ENCODE assay signal across 17 cellular contexts in the genomic region with DNA sequence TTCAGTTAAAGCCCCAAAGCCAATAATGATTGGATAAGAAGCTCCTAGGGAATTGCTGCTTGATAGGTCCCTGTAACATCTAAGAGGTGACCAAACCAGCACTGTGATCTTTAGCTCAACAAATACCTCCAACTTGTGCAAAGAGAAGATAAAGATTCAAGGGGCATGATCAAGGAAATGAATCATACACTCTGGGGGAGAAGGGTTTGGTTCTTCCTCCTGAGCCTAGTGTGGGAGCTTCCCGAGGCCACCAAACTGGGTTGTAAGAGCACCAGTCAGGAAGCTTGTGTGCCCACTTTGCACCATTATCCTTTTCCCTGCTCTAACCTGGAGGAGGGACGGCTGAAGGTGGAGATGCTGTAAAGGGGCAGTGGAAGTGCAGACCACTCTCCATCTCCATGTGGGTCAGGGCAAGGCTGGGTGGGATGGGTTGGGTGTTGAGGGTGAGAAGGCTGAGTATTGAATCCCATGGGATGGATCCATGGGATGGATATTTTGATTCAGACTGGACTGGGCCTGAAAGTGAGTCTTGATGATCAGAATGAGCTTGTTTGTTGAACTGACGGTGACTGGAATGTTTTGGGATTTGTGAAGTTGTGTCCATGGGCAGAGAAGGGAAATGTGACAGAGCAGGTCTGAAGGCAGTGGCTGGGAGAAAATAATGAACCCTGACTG. TPM values are rescaled to one million over a fixed set of nuclear protein-coding genes. Genes with fewer than 3 reads are reported as not detected.
DNase-seq lines count a peak whose midpoint lies in the region; ATAC-seq and TF ChIP-seq lines count a peak whose summit lies in the region.
"Had no signal": no experiment of that assay in that cellular context is flagged by ENCODE, and none has a peak within 500 bp of the region (broad histone marks: within the 10 kb centered on the region; RNA-seq: fewer than 3 reads in every experiment).

No MANE protein-coding gene starts in this region.

- H3K9me3 ChIP-seq in RWPE2 (ENCODE audit: severe bottlenecking): peaks cover 3% of the 10 kb centered on the region
- H3K9me3 ChIP-seq in Peyer's patch: peaks cover 0 to 3% (median 0%) of the 10 kb centered on the region in 4 donors
- H3K9me3 ChIP-seq: gastrocnemius medialis had no signal

- H3K27ac Mint-ChIP-seq in effector memory CD8-positive, alpha-beta T cell: peak overlapping the region; percentile 85 to 86
- H3K27ac Mint-ChIP-seq: activated CD4-positive, alpha-beta memory T cell treated with anti-CD3 and anti-CD28 coated beads for 36 hours; nephron progenitor cell had no signal

- TF ChIP-seq POLR2A in Peyer's patch (IDR thresholded peaks at IDR 0.05): no peak

- H3K27ac ChIP-seq in RWPE2 (ENCODE audit: poor library complexity, severe bottlenecking) (peak overlapping the region; percentile 81), Peyer's patch (peak overlapping the region in 1 of 4 donors; percentile 60)

- H3K4me1 Mint-ChIP-seq in effector memory CD8-positive, alpha-beta T cell (ENCODE audit: low read depth in 2 of 2): peaks cover 36 to 49% of the 10 kb centered on the region in 2 donors
- H3K4me1 Mint-ChIP-seq: nephron progenitor cell had no signal

- no peaks in the 10 kb centered on the region for H3K36me3 ChIP-seq in RWPE2 (ENCODE audit: low read depth)
- H3K36me3 ChIP-seq in Peyer's patch: no peaks in the 10 kb centered on the region
- H3K36me3 ChIP-seq: gastrocnemius medialis had no signal

- H3K4me3 Mint-ChIP-seq in effector memory CD8-positive, alpha-beta T cell: no peak overlapping the region
- H3K4me3 Mint-ChIP-seq: activated CD4-positive, alpha-beta memory T cell treated with anti-CD3 and anti-CD28 coated beads for 36 hours; nephron progenitor cell had no signal

- H3K27me3 ChIP-seq in RWPE2 (ENCODE audit: insufficient read depth, poor library complexity, severe bottlenecking) (no peaks in the 10 kb centered on the region), Peyer's patch (no peaks in the 10 kb centered on the region)
- H3K27me3 ChIP-seq: gastrocnemius medialis had no signal

- TF ChIP-seq CTCF in RWPE2 (IDR thresholded peaks at IDR 0.05; ENCODE audit: poor library complexity, severe bottlenecking) (no peak), Peyer's patch (IDR thresholded peaks at IDR 0.05) (no peak)

- H3K36me3 Mint-ChIP-seq in effector memory CD8-positive, alpha-beta T cell (ENCODE audit: insufficient read depth): no peaks in the 10 kb centered on the region

- H3K4me1 ChIP-seq in RWPE2 (ENCODE audit: insufficient read depth, poor library complexity, severe bottlenecking) (peaks cover 28% of the 10 kb centered on the region), Peyer's patch (peaks cover 0 to 7% (median 4%) of the 10 kb centered on the region in 4 donors)
- H3K4me1 ChIP-seq: gastrocnemius medialis had no signal

- H3K4me3 ChIP-seq in RWPE2 (ENCODE audit: severe bottlenecking) (no peak overlapping the region), Peyer's patch (no peak overlapping the region)
- H3K4me3 ChIP-seq: gastrocnemius medialis had no signal

- no peaks in the 10 kb centered on the region for H3K9me3 Mint-ChIP-seq in effector memory CD8-positive, alpha-beta T cell

- H3K27me3 Mint-ChIP-seq in effector memory CD8-positive, alpha-beta T cell: peaks cover 0 to 8% of the 10 kb centered on the region in 2 donors
- H3K27me3 Mint-ChIP-seq: activated CD4-positive, alpha-beta memory T cell treated with anti-CD3 and anti-CD28 coated beads for 36 hours had no signal

- ATAC-seq in RWPE2 (ENCODE audit: low read depth): peak; percentile 15; the same call in 1 of the 3 replicates
- no peak for ATAC-seq in effector memory CD8-positive, alpha-beta T cell (replicated peaks)
- no peak for ATAC-seq in GM21619 (IDR thresholded peaks at IDR 0.05; ENCODE audit: unreplicated experiment)
- ATAC-seq: gastrocnemius medialis had no signal

- DNase-seq in CD1c-positive myeloid dendritic cell (ENCODE audit: extremely low spot score) (peak; percentile 11), GDM1 (lab: John Stamatoyannopoulos, UW) (peak; percentile 66), RWPE2 (ENCODE audit: low spot score) (no peak), Peyer's patch (no peak)
- DNase-seq in effector memory CD8-positive, alpha-beta T cell: no peak
- DNase-seq in stimulated activated CD4-positive, alpha-beta T cell treated with anti-CD3 and anti-CD28 coated beads, Interleukin-2, amount 100 ng/mL, for 48 hours: no peak
- DNase-seq in effector CD4-positive, alpha-beta T cell: no peak
- DNase-seq: activated CD4-positive, alpha-beta memory T cell treated with anti-CD3 and anti-CD28 coated beads for 36 hours; C1 segment of cervical spinal cord; cortex of kidney; gastrocnemius medialis; H7; NCI-H526 treated with DMSO at 0.1 percent for 48 hours; nephron progenitor cell; right cardiac atrium; substantia nigra had no signal

RNA-seq across cellular contexts. Expression of a gene that starts 49.1 kb away (rescaled TPM):
- total RNA-seq in Peyer's patch: 10 to 100 TPM in 1 of 4 donors, 1 to 10 TPM in 3; 2.8 to 20.6 (median 7.9) TPM

Comparison
In these comparisons a context has a peak if more than half of its experiments do, and no peak if none do; other contexts are left out.
1. DNase-seq: peak in CD1c-positive myeloid dendritic cell (single experiment) and GDM1 (single experiment); none in RWPE2 (single experiment), effector memory CD8-positive, alpha-beta T cell (0 of 3), stimulated activated CD4-positive, alpha-beta T cell treated with anti-CD3 and anti-CD28 coated beads, Interleukin-2, amount 100 ng/mL, for 48 hours (0 of 2), Peyer's patch (0 of 3) and effector CD4-positive, alpha-beta T cell (single experiment).